Comparison of ENCODE assay signal across 26 cellular contexts in the genomic region with DNA sequence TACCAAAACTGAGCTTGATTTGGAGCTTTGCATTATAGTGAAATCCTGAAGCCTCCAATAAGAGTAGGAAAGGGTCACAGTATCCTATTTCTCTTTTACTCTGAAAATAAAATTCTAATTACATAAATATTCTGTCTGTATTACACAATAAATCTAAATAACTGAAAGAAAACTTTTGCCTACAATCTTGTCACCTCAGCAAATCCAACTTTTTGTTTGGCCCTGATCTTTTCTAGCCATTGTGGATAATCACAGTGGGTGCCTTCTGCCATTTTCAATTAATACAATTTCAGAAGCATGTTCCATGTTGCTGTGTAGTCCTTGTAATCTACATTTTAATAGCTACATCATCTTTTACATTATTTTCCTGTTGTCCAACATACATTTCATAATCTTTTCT.
"Had no signal": no experiment of that assay in that cellular context is flagged by ENCODE, and none has a peak within 500 bp of the region (broad histone marks: within the 10 kb centered on the region; RNA-seq: fewer than 3 reads in every experiment).

No MANE protein-coding gene starts in this region.

- H3K4me3 Mint-ChIP-seq: memory B cell; neural crest cell; stimulated activated naive B cell treated with anti-CD40 and anti-IgM and Interleukin-4, amounts not matched to agents 10 μg/mL and 1 μg/mL and 100 μg/mL, for 72 hours had no signal

- H3K9me3 Mint-ChIP-seq: natural killer cell treated with Interleukin-12 subunit alpha and Interleukin-12 subunit beta and Interleukin-15 and Interleukin-18, amount 100 ng/mL, for 72 hours had no signal

- H3K36me3 ChIP-seq: esophagus muscularis mucosa, gastroesophageal sphincter, heart left ventricle, neutrophil, pancreas, right lobe of liver, stomach, thyroid gland, vagina had no signal

- ATAC-seq: foreskin keratinocyte; gastroesophageal sphincter; heart left ventricle; left lobe of liver; mucosa of descending colon; natural killer cell treated with Interleukin-12 subunit alpha and Interleukin-12 subunit beta and Interleukin-15 and Interleukin-18, amount 100 ng/mL, for 72 hours; pancreas; right lobe of liver; stimulated activated naive B cell treated with anti-CD40 and anti-IgM and Interleukin-4, amounts not matched to agents 10 μg/mL and 1 μg/mL and 100 μg/mL, for 72 hours had no signal

- H3K27ac ChIP-seq: esophagus muscularis mucosa, foreskin keratinocyte, gastroesophageal sphincter, pancreas, right lobe of liver, stomach, thyroid gland, vagina had no signal

- H3K27me3 ChIP-seq: esophagus muscularis mucosa, foreskin keratinocyte, gastroesophageal sphincter, heart left ventricle, hepatocyte, neutrophil, pancreas, right lobe of liver, stomach, thyroid gland, vagina had no signal

- H3K36me3 Mint-ChIP-seq: naive B cell had no signal

- DNase-seq: dermis blood vessel endothelial cell; effector memory CD4-positive, alpha-beta T cell; foreskin keratinocyte; heart left ventricle; kidney; mucosa of descending colon; naive B cell; pancreas; right lobe of liver; small intestine; stimulated activated CD4-positive, alpha-beta T cell treated with anti-CD3 and anti-CD28 coated beads, Interleukin-15, amount 100 ng/mL, for 24 hours; stimulated activated CD4-positive, alpha-beta T cell treated with anti-CD3 and anti-CD28 coated beads, Interleukin-2, amount 100 ng/mL, for 48 hours; stimulated activated naive B cell treated with anti-CD40 and anti-IgM and Interleukin-4, amounts not matched to agents 10 μg/mL and 1 μg/mL and 100 μg/mL, for 72 hours; stomach; thyroid gland; trophoblast cell had no signal

- H3K4me1 ChIP-seq: esophagus muscularis mucosa, foreskin keratinocyte, pancreas, right lobe of liver, thyroid gland, vagina had no signal

- H3K27me3 Mint-ChIP-seq: memory B cell had no signal

- H3K27ac Mint-ChIP-seq: memory B cell; naive B cell; stimulated activated naive B cell treated with anti-CD40 and anti-IgM and Interleukin-4, amounts not matched to agents 10 μg/mL and 1 μg/mL and 100 μg/mL, for 72 hours had no signal

- H3K4me3 ChIP-seq: esophagus muscularis mucosa, gastroesophageal sphincter, heart left ventricle, hepatocyte, lung, mucosa of descending colon, pancreas, right lobe of liver, stomach, thyroid gland, vagina had no signal

- H3K9me3 ChIP-seq: esophagus muscularis mucosa, mucosa of descending colon, neutrophil, pancreas, right lobe of liver, stomach, thyroid gland, vagina had no signal
